Comparison of ENCODE assay signal across 14 cellular contexts in the genomic region with DNA sequence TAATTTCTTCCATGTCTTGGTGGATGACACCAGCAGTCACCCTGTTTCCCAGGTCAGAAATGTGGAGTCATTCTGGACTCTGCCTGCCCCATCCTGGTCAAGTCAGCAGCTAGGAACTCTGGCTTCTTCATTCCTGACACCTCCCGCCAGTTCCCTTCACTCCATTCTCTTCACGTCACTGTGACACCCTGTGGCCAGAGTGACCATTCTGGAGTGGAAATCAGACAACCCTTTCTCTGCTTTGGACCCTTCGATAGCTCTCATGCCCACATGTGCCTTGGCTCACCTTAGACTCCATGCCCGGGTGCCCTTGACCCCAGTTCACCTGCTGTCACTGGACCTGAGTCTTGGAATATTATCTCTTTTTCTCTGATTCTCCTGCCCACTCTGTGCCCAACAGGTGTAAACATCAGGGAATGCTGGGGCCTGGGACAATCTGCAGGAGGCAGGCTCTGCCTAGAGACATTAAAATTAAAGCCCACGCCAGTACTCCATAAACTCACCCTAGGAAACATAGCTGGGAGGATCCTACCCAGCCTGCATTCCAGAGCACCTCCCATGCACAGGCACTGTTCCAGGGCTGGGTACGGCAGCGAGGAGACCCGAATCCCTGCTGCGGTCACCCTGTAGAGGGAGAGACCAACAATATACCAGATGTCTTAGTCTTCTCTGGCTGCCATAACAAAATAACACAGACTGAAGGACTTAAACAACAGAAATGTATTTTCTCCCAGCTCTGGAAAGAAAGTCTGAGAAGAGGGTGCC.
"Had no signal": no experiment of that assay in that cellular context is flagged by ENCODE, and none has a peak within 500 bp of the region (broad histone marks: within the 10 kb centered on the region; RNA-seq: fewer than 3 reads in every experiment).

No MANE protein-coding gene starts in this region.

- H3K9ac ChIP-seq: neural progenitor cell had no signal

- H3K4me1 Mint-ChIP-seq: activated B cell treated with CpG ODN at 0.5 μM for 24 hours; activated CD4-positive, alpha-beta T cell treated with anti-CD3 and anti-CD28 coated beads, Interleukin-2, amount 10 ng/mL, durations not matched to agents 24 days and 14 days; activated naive CD4-positive, alpha-beta T cell treated with anti-CD3 and anti-CD28 coated beads, Interleukin-2, amount 50 U/mL, for 24 hours; stimulated activated memory B cell treated with anti-CD40 and anti-IgM and Interleukin-4, amounts not matched to agents 10 μg/mL and 1 μg/mL and 100 μg/mL, for 72 hours had no signal

- H3K9me3 ChIP-seq: adrenal gland, SJCRH30 had no signal

- H3K4me3 Mint-ChIP-seq: activated B cell treated with CpG ODN at 0.5 μM for 24 hours; activated CD4-positive, alpha-beta T cell treated with anti-CD3 and anti-CD28 coated beads, Interleukin-2, amount 10 ng/mL, durations not matched to agents 24 days and 14 days; activated naive CD4-positive, alpha-beta T cell treated with anti-CD3 and anti-CD28 coated beads, Interleukin-2, amount 50 U/mL, for 24 hours; activated T-helper 1 cell treated with anti-CD3 and anti-CD28 coated beads, Interleukin-12 subunit alpha, Interleukin-12 subunit beta, Interleukin-2, Interleukin-4 antibody, amounts not matched to agents 30 ng/mL and 10 ng/mL and 1 ng/mL, durations not matched to agents 14 hours and 24 hours and 36 hours; neural progenitor cell; stimulated activated memory B cell treated with anti-CD40 and anti-IgM and Interleukin-4, amounts not matched to agents 10 μg/mL and 1 μg/mL and 100 μg/mL, for 72 hours had no signal

- H3K9me3 Mint-ChIP-seq: activated B cell treated with CpG ODN at 0.5 μM for 24 hours; activated CD4-positive, alpha-beta T cell treated with anti-CD3 and anti-CD28 coated beads, Interleukin-2, amount 10 ng/mL, durations not matched to agents 24 days and 14 days; activated naive CD4-positive, alpha-beta T cell treated with anti-CD3 and anti-CD28 coated beads, Interleukin-2, amount 50 U/mL, for 24 hours; activated T-helper 1 cell treated with anti-CD3 and anti-CD28 coated beads, Interleukin-12 subunit alpha, Interleukin-12 subunit beta, Interleukin-2, Interleukin-4 antibody, amounts not matched to agents 30 ng/mL and 10 ng/mL and 1 ng/mL, durations not matched to agents 14 hours and 24 hours and 36 hours; neural progenitor cell; stimulated activated memory B cell treated with anti-CD40 and anti-IgM and Interleukin-4, amounts not matched to agents 10 μg/mL and 1 μg/mL and 100 μg/mL, for 72 hours had no signal

- H3K4me3 ChIP-seq: adrenal gland, cardiac muscle cell, hepatocyte, neural progenitor cell, SJCRH30, tibial nerve had no signal

- ATAC-seq: esophagus mucosa; stimulated activated memory B cell treated with anti-CD40 and anti-IgM and Interleukin-4, amounts not matched to agents 10 μg/mL and 1 μg/mL and 100 μg/mL, for 72 hours had no signal

- DNase-seq: activated B cell treated with CpG ODN at 0.5 μM for 24 hours; activated CD4-positive, alpha-beta T cell treated with anti-CD3 and anti-CD28 coated beads, Interleukin-2, amount 10 ng/mL, durations not matched to agents 24 days and 14 days; SJCRH30; stimulated activated CD4-positive, alpha-beta T cell treated with anti-CD3 and anti-CD28 coated beads, Interleukin-2, amount 100 ng/mL, for 48 hours; T-helper 2 cell had no signal

- H3K4me1 ChIP-seq: adrenal gland, neural progenitor cell, SJCRH30 had no signal

- H3K36me3 Mint-ChIP-seq: activated naive CD4-positive, alpha-beta T cell treated with anti-CD3 and anti-CD28 coated beads, Interleukin-2, amount 50 U/mL, for 24 hours; neural progenitor cell; stimulated activated memory B cell treated with anti-CD40 and anti-IgM and Interleukin-4, amounts not matched to agents 10 μg/mL and 1 μg/mL and 100 μg/mL, for 72 hours had no signal

- H3K27ac ChIP-seq: adrenal gland, cardiac muscle cell, hepatocyte, neural progenitor cell, SJCRH30, tibial nerve had no signal

- H3K27ac Mint-ChIP-seq: activated B cell treated with CpG ODN at 0.5 μM for 24 hours; activated CD4-positive, alpha-beta T cell treated with anti-CD3 and anti-CD28 coated beads, Interleukin-2, amount 10 ng/mL, durations not matched to agents 24 days and 14 days; activated naive CD4-positive, alpha-beta T cell treated with anti-CD3 and anti-CD28 coated beads, Interleukin-2, amount 50 U/mL, for 24 hours; activated T-helper 1 cell treated with anti-CD3 and anti-CD28 coated beads, Interleukin-12 subunit alpha, Interleukin-12 subunit beta, Interleukin-2, Interleukin-4 antibody, amounts not matched to agents 30 ng/mL and 10 ng/mL and 1 ng/mL, durations not matched to agents 14 hours and 24 hours and 36 hours; neural progenitor cell; stimulated activated memory B cell treated with anti-CD40 and anti-IgM and Interleukin-4, amounts not matched to agents 10 μg/mL and 1 μg/mL and 100 μg/mL, for 72 hours had no signal

- H3K36me3 ChIP-seq: adrenal gland, cardiac muscle cell, neural progenitor cell, SJCRH30, tibial nerve had no signal

- H3K27me3 ChIP-seq: adrenal gland, cardiac muscle cell, hepatocyte, neural progenitor cell, SJCRH30, tibial nerve had no signal
